ENCODE assay signal across 12 cellular contexts in the genomic region with DNA sequence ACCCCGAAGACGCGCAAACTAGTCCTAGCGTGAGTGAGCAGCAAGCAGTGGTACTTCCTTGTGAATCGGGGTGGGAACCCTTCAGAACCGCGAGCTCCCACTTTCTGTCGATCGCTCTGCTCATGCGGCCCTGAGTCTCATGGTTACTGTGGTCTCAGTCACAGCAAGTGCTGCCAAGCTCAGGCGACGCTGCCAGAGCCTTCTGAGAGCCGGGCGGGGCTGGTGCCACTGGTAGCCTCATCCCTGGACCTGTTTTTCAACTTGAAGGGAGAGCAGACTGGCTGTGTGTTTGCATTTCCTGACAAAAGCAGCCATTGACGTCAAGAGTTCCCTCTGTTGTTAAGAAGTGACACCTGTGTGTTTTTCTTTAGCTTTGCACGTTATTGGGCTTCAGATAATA. TPM values are rescaled to one million over a fixed set of nuclear protein-coding genes. Genes with fewer than 3 reads are reported as not detected.
DNase-seq lines count a peak whose midpoint lies in the region; ATAC-seq and TF ChIP-seq lines count a peak whose summit lies in the region.
"Had no signal": no experiment of that assay in that cellular context is flagged by ENCODE, and none has a peak within 500 bp of the region (broad histone marks: within the 10 kb centered on the region; RNA-seq: fewer than 3 reads in every experiment).

No MANE protein-coding gene starts in this region.

- TF ChIP-seq CTCF in PC-3 (conservative IDR thresholded peaks at IDR 0.05; ENCODE audit: low read depth, low read length) (no peak), nephron progenitor cell (IDR thresholded peaks at IDR 0.05) (no peak), ovary (IDR thresholded peaks at IDR 0.05) (no peak)

- peaks cover 32% of the 10 kb centered on the region for H3K36me3 Mint-ChIP-seq in nephron progenitor cell (ENCODE audit: low read depth)

- H2AFZ ChIP-seq in PC-3 (ENCODE audit: low read length), result no peak overlapping the region

- H3K36me3 ChIP-seq in PC-3 (ENCODE audit: low read depth, low read length) (no peaks in the 10 kb centered on the region; the same call in 1 of the 2 replicates), ovary (no peaks in the 10 kb centered on the region)

- no peaks in the 10 kb centered on the region for H3F3A ChIP-seq in PC-3 (ENCODE audit: low read length, unreplicated experiment)

- H3K4me3 ChIP-seq in PC-3 (ENCODE audit: low read length) (no peak overlapping the region), ovary (no peak overlapping the region)

- no TSS peak for BruUV-seq in PC-3 (replicated peaks; lab: Mats Ljungman, UMichigan)

- WGBS in ovary, 3 donors, result 83 to 89% (median 87%) methylated on average over 16 of the region's 16 CpGs

- intact Hi-C loops in PC-3 (cut with micrococcal nuclease) (no loop called here), head of caudate nucleus (cut with DNase I) (no loop called here), ovary (cut with DNase I) (no loop called here)

- DNase-seq in Ammon's horn (ENCODE audit: low spot score), result peak; percentile 87
- peak; percentile 84 for DNase-seq in PC-3
- peak; percentile 46 to 88 (median 72) for DNase-seq in head of caudate nucleus
- no peak for DNase-seq in nephron progenitor cell
- DNase-seq in AG20443 (ENCODE audit: low spot score), result no peak
- DNase-seq in DMS 273 treated with DMSO at 0.1 percent for 48 hours (lab: John Stamatoyannopoulos, UW), result no peak
- no peak for DNase-seq in ovary
- DNase-seq in NOMO-1 treated with dmso at 0.1 percent for 144 hours (lab: John Stamatoyannopoulos, UW; ENCODE audit: unreplicated experiment), result no peak
- DNase-seq: activated CD8-positive, alpha-beta memory T cell treated with anti-CD3 and anti-CD28 coated beads, Interleukin-2, amount 50 U/mL, for 48 hours; NCI-H187 treated with DMSO at 0.1 percent for 48 hours had no signal

- peak overlapping the region; percentile 83 for H3K27ac ChIP-seq in PC-3 (ENCODE audit: low read length)
- H3K27ac ChIP-seq in ovary, result no peak overlapping the region
- H3K27ac ChIP-seq: KMS-11 had no signal

- H3K27me3 ChIP-seq in PC-3 (ENCODE audit: low read length), result no peaks in the 10 kb centered on the region
- no peaks in the 10 kb centered on the region for H3K27me3 ChIP-seq in ovary

- no peaks in the 10 kb centered on the region for H3K9me2 ChIP-seq in PC-3 (replicated peaks; ENCODE audit: low read length)

- H3K4me2 ChIP-seq in PC-3 (ENCODE audit: low read length), result peak overlapping the region; percentile 70
- H3K4me2 ChIP-seq: KMS-11 had no signal

- H3K4me1 ChIP-seq in PC-3 (ENCODE audit: insufficient read depth, low read length) (peaks cover 17% of the 10 kb centered on the region), ovary (ENCODE audit: insufficient read depth) (no peaks in the 10 kb centered on the region)

- no peak overlapping the region for H3K4me3 Mint-ChIP-seq in nephron progenitor cell

- peaks cover 4% of the 10 kb centered on the region for H3K9me3 Mint-ChIP-seq in nephron progenitor cell

- ATAC-seq in PC-3, result peak; percentile 95
- ATAC-seq: sciatic nerve had no signal

- CTCF ChIA-PET in PC-3 (lab: Charles Lee), result no interaction called here

- H3K79me2 ChIP-seq in PC-3 (ENCODE audit: low read length), result no peaks in the 10 kb centered on the region

- H4K20me1 ChIP-seq in PC-3 (ENCODE audit: low read length), result no peaks in the 10 kb centered on the region

- H3K4me1 Mint-ChIP-seq in nephron progenitor cell, result no peaks in the 10 kb centered on the region

- no peak for TF ChIP-seq EP300 in ovary (IDR thresholded peaks at IDR 0.05)

- TF ChIP-seq POLR2A in ovary (IDR thresholded peaks at IDR 0.05), result no peak

- POLR2A ChIA-PET in PC-3 (lab: Charles Lee; ENCODE audit: unreplicated experiment), result no interaction called here

- H3K9me3 ChIP-seq in PC-3 (ENCODE audit: low read length) (no peaks in the 10 kb centered on the region), ovary (no peaks in the 10 kb centered on the region)

- H3K27me3 Mint-ChIP-seq in nephron progenitor cell (ENCODE audit: low read depth, poor library complexity), result no peaks in the 10 kb centered on the region

- peak overlapping the region; percentile 54 for H3K9ac ChIP-seq in PC-3 (ENCODE audit: low read length)
- H3K9ac ChIP-seq: KMS-11 had no signal

- peak overlapping the region; percentile 39 for H3K27ac Mint-ChIP-seq in nephron progenitor cell

RNA-seq across cellular contexts. Expression of gene BHLHA15, which starts 32.9 kb away (rescaled TPM):
- total RNA-seq in PC-3 (2014; rRNA removed) (12.0 and 13.9 TPM in 2 replicates), ovary (under 1 TPM in 2 of 7 donors, not detected in 5; 0.34 to 0.54 TPM)
- not detected for polyA plus RNA-seq in ovary
- total RNA-seq: sciatic nerve had no signal

Comparison
In these comparisons a context has a peak if more than half of its experiments do, and no peak if none do; other contexts are left out.
1. DNase-seq: peak in Ammon's horn (single experiment), PC-3 (single experiment) and head of caudate nucleus (42 of 42); none in nephron progenitor cell (single experiment), AG20443 (single experiment), DMS 273 treated with DMSO at 0.1 percent for 48 hours (single experiment), ovary (0 of 5) and NOMO-1 treated with dmso at 0.1 percent for 144 hours (single experiment).